In the genomic region with DNA sequence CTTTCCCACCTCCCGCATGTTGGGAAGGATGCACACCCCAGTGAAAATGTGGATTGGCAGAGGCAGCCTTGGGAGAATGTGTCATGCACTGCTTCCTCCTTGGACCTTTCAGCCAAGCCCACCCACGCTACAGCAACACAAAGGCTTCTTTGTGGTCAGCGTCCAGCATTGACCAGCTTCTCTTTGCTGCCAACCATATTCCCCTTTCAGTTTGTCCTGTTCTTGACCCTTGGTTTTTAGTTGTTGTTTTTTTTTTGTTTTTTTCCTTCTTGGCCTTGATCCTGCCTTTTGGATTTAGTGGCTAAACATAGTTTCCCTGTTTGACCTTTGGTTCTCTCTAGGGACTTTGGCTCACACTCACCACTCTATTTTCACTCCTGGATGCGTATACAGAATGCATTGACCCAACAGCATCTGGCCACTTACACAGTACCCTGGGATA, we compare ENCODE assay signal across 15 cellular contexts.
DNase-seq lines count a peak whose midpoint lies in the region; ATAC-seq, FAIRE-seq and TF ChIP-seq lines count a peak whose summit lies in the region.
"Had no signal": no experiment of that assay in that cellular context is flagged by ENCODE, and none has a peak within 500 bp of the region (broad histone marks: within the 10 kb centered on the region; RNA-seq: fewer than 3 reads in every experiment).

No MANE protein-coding gene starts in this region.

- WGBS in IMR-90 (ENCODE audit: extremely low coverage in 2 of 2, insufficient read length in 1 of 2), 2 experiments: no CpG with 5 or more reads among the region's 4 CpGs

- in situ Hi-C loops in IMR-90 (cut with MboI; ENCODE audit: low sequenced_read_pairs): no loop called here

- H3K4me1 ChIP-seq in IMR-90 (ENCODE audit: control insufficient read depth, insufficient read depth, low read length): no peaks in the 10 kb centered on the region; the same call in 1 of the 2 replicates
- peaks cover 0 to 2% of the 10 kb centered on the region in 2 donors for H3K4me1 ChIP-seq in kidney (ENCODE audit: control insufficient read depth in 1 of 2, insufficient read depth in 1 of 2, low read depth in 1 of 2, low read length in 2 of 2)

- no peaks in the 10 kb centered on the region for H3K36me3 ChIP-seq in IMR-90 (ENCODE audit: control insufficient read depth, insufficient read depth, low read length)
- H3K36me3 ChIP-seq in kidney (ENCODE audit: control insufficient read depth in 1 of 2, insufficient read depth in 2 of 2, low read length in 2 of 2): no peaks in the 10 kb centered on the region

- H3K56ac ChIP-seq in IMR-90 (ENCODE audit: extremely low read depth, insufficient read depth, low read length): no peak overlapping the region

- H2BK15ac ChIP-seq in IMR-90 (ENCODE audit: low read depth, low read length): no peak overlapping the region

- no peak overlapping the region for H2BK20ac ChIP-seq in IMR-90 (ENCODE audit: low read depth, low read length)

- H2BK5ac ChIP-seq in IMR-90 (ENCODE audit: low read depth, low read length, poor library complexity, severe bottlenecking): no peak overlapping the region

- H2AK5ac ChIP-seq in IMR-90 (ENCODE audit: low read depth, low read length): no peak overlapping the region

- no peak overlapping the region for H4K8ac ChIP-seq in IMR-90 (ENCODE audit: low read depth in 2 of 2, low read length in 2 of 2)

- peak; percentile 68 for DNase-seq in IMR-90
- peak; percentile 15 for DNase-seq in epithelial cell of proximal tubule (ENCODE audit: low read depth)
- DNase-seq in left kidney (ENCODE audit: low read depth, low spot score): peak; percentile 9
- peak; percentile 9 for DNase-seq in skeletal muscle cell (ENCODE audit: low read depth)
- DNase-seq in NCI-H1694 (lab: John Stamatoyannopoulos, UW): no peak
- no peak for DNase-seq in NCI-H510A (lab: John Stamatoyannopoulos, UW)
- DNase-seq in kidney: no peak
- DNase-seq: activated CD4-positive, alpha-beta T cell treated with anti-CD3 and anti-CD28 coated beads, Interleukin-2, amount 10 ng/mL, durations not matched to agents 7 days and 5 days; activated T-cell treated with anti-CD3 and anti-CD28 coated beads, Interleukin-2, amount 50 U/mL, for 1 hour; NCI-H1694 treated with DMSO at 0.1 percent for 48 hours; occipital lobe; stimulated activated CD4-positive, alpha-beta T cell treated with anti-CD3 and anti-CD28 coated beads, Interleukin-15, amount 100 ng/mL, for 24 hours; T-helper 9 cell had no signal

- H3K9me1 ChIP-seq in IMR-90 (ENCODE audit: insufficient read depth, low read length): 0 out of 2 replicates have a peak, but pooled peaks cover 6% of the 10 kb centered on the region

- peak overlapping the region; percentile 7 for H2AK9ac ChIP-seq in IMR-90 (replicated peaks; ENCODE audit: low read depth, low read length, poor library complexity)

- no peaks in the 10 kb centered on the region for H3K9me3 ChIP-seq in IMR-90 (ENCODE audit: control insufficient read depth, insufficient read depth, low read length)
- no peaks in the 10 kb centered on the region for H3K9me3 ChIP-seq in kidney (ENCODE audit: control insufficient read depth in 1 of 2, low read length in 2 of 2)

- TF ChIP-seq RAD21 in IMR-90 (IDR thresholded peaks at IDR 0.05; ENCODE audit: low read length): no peak

- no peak overlapping the region for H3K23ac ChIP-seq in IMR-90 (ENCODE audit: low read depth, low read length)

- H3K4me3 ChIP-seq in IMR-90 (ENCODE audit: insufficient read depth, low read depth, low read length) (no peak overlapping the region), epithelial cell of proximal tubule (ENCODE audit: low read depth, low read length) (no peak overlapping the region), skeletal muscle cell (ENCODE audit: low read depth, low read length) (no peak overlapping the region), kidney (ENCODE audit: low read length in 2 of 2) (no peak overlapping the region)

- H3K27ac ChIP-seq in IMR-90 (ENCODE audit: insufficient read depth, low read length) (no peak overlapping the region), kidney (ENCODE audit: low read depth in 2 of 2, low read length in 2 of 2) (no peak overlapping the region)

- no peaks in the 10 kb centered on the region for H4K20me1 ChIP-seq in IMR-90 (ENCODE audit: insufficient read depth, low read length)

- H3K14ac ChIP-seq in IMR-90 (replicated peaks; ENCODE audit: low read depth, low read length): no peak overlapping the region

- H4K91ac ChIP-seq in IMR-90 (ENCODE audit: insufficient read depth, low read depth, low read length): no peak overlapping the region

- no peak for ATAC-seq in IMR-90 (ENCODE audit: low read depth)
- ATAC-seq in HG03139 (IDR thresholded peaks at IDR 0.05; ENCODE audit: unreplicated experiment): no peak

- no peak for TF ChIP-seq POLR2A in IMR-90 (IDR thresholded peaks at IDR 0.05; ENCODE audit: low read depth, low read length)

- H3K4me2 ChIP-seq in IMR-90 (ENCODE audit: low read depth, low read length): no peak overlapping the region

- no peak overlapping the region for H3K4ac ChIP-seq in IMR-90 (ENCODE audit: low read depth, low read length)

- POLR2A ChIA-PET in IMR-90 (lab: Charles Lee; ENCODE audit: unreplicated experiment): no interaction called here

- TF ChIP-seq CTCF in IMR-90 (conservative IDR thresholded peaks at IDR 0.05; ENCODE audit: low read depth, low read length): no peak
- no peak for TF ChIP-seq CTCF in epithelial cell of proximal tubule (conservative IDR thresholded peaks at IDR 0.05; ENCODE audit: low read depth, low read length)
- TF ChIP-seq CTCF in kidney (IDR thresholded peaks at IDR 0.05; ENCODE audit: borderline replicate concordance, extremely low read depth, insufficient read depth): no peak

- no peaks in the 10 kb centered on the region for H3K79me1 ChIP-seq in IMR-90 (ENCODE audit: low read depth in 1 of 2, low read length in 2 of 2)

- BruUV-seq in IMR-90 (replicated peaks; lab: Mats Ljungman, UMichigan): no TSS peak

- CTCF ChIA-PET in IMR-90 (lab: Yijun Ruan, JAX): no interaction called here

- intact Hi-C loops in IMR-90 (cut with micrococcal nuclease) (no loop called here), kidney (cut with DNase I) (no loop called here)

- H3K9ac ChIP-seq in IMR-90 (ENCODE audit: low read depth, low read length): no peak overlapping the region
- H3K9ac ChIP-seq in kidney (ENCODE audit: low read length in 2 of 2): no peak overlapping the region

- H3K27me3 ChIP-seq in IMR-90 (ENCODE audit: control insufficient read depth, insufficient read depth, low read length): no peaks in the 10 kb centered on the region

- no peak overlapping the region for H2BK120ac ChIP-seq in IMR-90 (ENCODE audit: low read depth, low read length)

- H4K5ac ChIP-seq in IMR-90 (ENCODE audit: low read depth, low read length): no peak overlapping the region

- no peak overlapping the region for H3K18ac ChIP-seq in IMR-90 (ENCODE audit: low read depth, low read length)

- no peak for FAIRE-seq in kidney (lab: Jason Lieb, UNC)
- FAIRE-seq: colon had no signal

- peak overlapping the region; percentile 11 for H2AFZ ChIP-seq in IMR-90 (replicated peaks; ENCODE audit: low read length, poor library complexity)

- dilution Hi-C loops in IMR-90 (cut with HindIII; ENCODE audit: low sequenced_read_pairs, unreplicated experiment): no loop called here

TF ChIP-seq in IMR-90, 13 proteins besides CTCF, POLR2A, EP300 and RAD21:
- TF ChIP-seq, protein P1, sequence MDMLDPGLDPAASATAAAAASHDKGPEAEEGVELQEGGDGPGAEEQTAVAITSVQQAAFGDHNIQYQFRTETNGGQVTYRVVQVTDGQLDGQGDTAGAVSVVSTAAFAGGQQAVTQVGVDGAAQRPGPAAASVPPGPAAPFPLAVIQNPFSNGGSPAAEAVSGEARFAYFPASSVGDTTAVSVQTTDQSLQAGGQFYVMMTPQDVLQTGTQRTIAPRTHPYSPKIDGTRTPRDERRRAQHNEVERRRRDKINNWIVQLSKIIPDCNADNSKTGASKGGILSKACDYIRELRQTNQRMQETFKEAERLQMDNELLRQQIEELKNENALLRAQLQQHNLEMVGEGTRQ (IDR thresholded peaks at IDR 0.05; ENCODE audit: low read depth, low read length): no peak
- TF ChIP-seq FOS (IDR thresholded peaks at IDR 0.05; ENCODE audit: low read depth, low read length): no peak

Comparison
In these comparisons a context has a peak if more than half of its experiments do, and no peak if none do; other contexts are left out.
1. DNase-seq: peak in IMR-90 (single experiment), epithelial cell of proximal tubule (single experiment), left kidney (single experiment) and skeletal muscle cell (single experiment); none in NCI-H1694 (single experiment), NCI-H510A (single experiment) and kidney (single experiment).